ENCODE assay signal across 14 cellular contexts in the genomic region with DNA sequence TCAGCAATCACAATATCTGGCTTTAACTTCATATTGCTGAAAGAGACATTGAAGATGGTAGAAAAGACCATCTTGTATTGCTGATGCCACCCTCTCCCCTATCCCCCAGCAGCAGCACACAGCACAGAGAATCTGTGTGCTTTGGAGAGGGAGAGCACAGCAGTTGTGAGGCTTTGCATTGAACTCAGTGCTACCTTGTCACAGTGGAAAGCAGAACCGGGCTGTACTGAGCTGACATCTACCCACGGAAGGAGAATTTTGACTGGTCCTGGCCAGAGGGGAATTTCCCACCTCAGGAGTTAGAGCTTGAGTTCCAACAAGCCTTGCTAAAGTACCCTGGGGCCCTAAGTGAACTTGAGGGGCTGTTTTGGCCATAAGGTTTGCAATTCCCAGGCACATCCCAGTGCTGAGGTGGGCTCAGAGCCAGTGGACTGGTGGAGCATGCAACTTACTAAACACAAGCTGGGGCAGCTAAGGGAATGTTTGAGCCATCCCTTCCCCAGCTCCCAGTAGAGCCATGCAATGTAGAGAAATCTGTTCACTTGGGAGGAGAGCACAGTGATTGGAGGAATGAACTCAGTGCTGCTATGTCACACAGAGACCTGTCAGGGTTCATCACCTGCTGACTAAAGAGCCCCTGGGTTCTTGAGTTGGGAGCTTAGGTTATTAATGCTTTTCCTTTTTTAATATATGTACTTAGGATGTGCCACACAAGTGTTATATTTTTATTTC.
A peak's percentile ranks its signal among the peaks of the same experiment; 100 is the strongest.
DNase-seq lines count a peak whose midpoint lies in the region; ATAC-seq, FAIRE-seq and TF ChIP-seq lines count a peak whose summit lies in the region.
"Had no signal": no experiment of that assay in that cellular context is flagged by ENCODE, and none has a peak within 500 bp of the region (broad histone marks: within the 10 kb centered on the region; RNA-seq: fewer than 3 reads in every experiment).

No MANE protein-coding gene starts in this region.

- CTCF ChIA-PET in H1 (lab: Charles Lee; ENCODE audit: partially characterized antibody) = interaction anchor here (0.6 to 1.5 kb wide), 3 partner anchors 12 to 876 kb away, joined by 3 read pairs; no protein-coding TSS in a partner anchor

- TF ChIP-seq RAD21 in H1 (IDR thresholded peaks at IDR 0.05 in 1 of 2, conservative IDR thresholded peaks at IDR 0.05 in 1 of 2; ENCODE audit: low read depth in 2 of 2, low read length in 2 of 2) = no peak

- H3K4ac ChIP-seq in H1 (replicated peaks; ENCODE audit: insufficient read length, low read depth, low read length) (no peak overlapping the region), neuronal stem cell (ENCODE audit: low read length) (no peak overlapping the region)

- H2BK15ac ChIP-seq in H1 (ENCODE audit: low read length) (no peak overlapping the region), neuronal stem cell (ENCODE audit: low read length) (no peak overlapping the region)

- no peak for FAIRE-seq in H1 (lab: Jason Lieb, UNC)
- FAIRE-seq: kidney had no signal

- H3K9ac ChIP-seq in H1 (replicated peaks in 1 of 4; ENCODE audit: extremely low read depth in 1 of 4, low read depth in 3 of 4, low read length in 3 of 4) (no peak overlapping the region), neuronal stem cell (ENCODE audit: low read depth, low read length, poor library complexity) (no peak overlapping the region)

- H3K18ac ChIP-seq in H1 (ENCODE audit: extremely low read depth, low read length) (no peak overlapping the region), neuronal stem cell (ENCODE audit: low read length) (no peak overlapping the region)

- ATAC-seq in GM18517 (IDR thresholded peaks at IDR 0.05; ENCODE audit: unreplicated experiment) (peak; percentile 45), GM19395 (IDR thresholded peaks at IDR 0.05; ENCODE audit: unreplicated experiment) (peak; percentile 70), HG02981 (IDR thresholded peaks at IDR 0.05; ENCODE audit: unreplicated experiment) (peak; percentile 50)
- ATAC-seq: body of pancreas had no signal

- H3K56ac ChIP-seq in H1 (replicated peaks; ENCODE audit: insufficient read length, low read depth, low read length) = no peak overlapping the region

- no peaks in the 10 kb centered on the region; the same call in 1 of the 2 replicates for H3K23me2 ChIP-seq in H1 (ENCODE audit: low read depth, low read length)

- H4K8ac ChIP-seq in H1 (ENCODE audit: extremely low read depth, insufficient read depth, low read length) (no peak overlapping the region), neuronal stem cell (ENCODE audit: low read depth, low read length) (no peak overlapping the region)

- no peaks in the 10 kb centered on the region for H3K79me2 ChIP-seq in H1 (ENCODE audit: control insufficient read depth in 1 of 2, insufficient read depth in 2 of 2, low read length in 2 of 2)

- no peak overlapping the region; the same call in 1 of the 2 replicates for H2AK5ac ChIP-seq in H1 (ENCODE audit: low read depth, low read length)
- H2AK5ac ChIP-seq in neuronal stem cell (ENCODE audit: low read depth, low read length) = no peak overlapping the region

- H3K23ac ChIP-seq in H1 (ENCODE audit: insufficient read length) (no peak overlapping the region), neuronal stem cell (ENCODE audit: low read depth, low read length, poor library complexity) (no peak overlapping the region)

- H2BK20ac ChIP-seq in H1 (ENCODE audit: low read length) = no peak overlapping the region

- H3K27me3 ChIP-seq in H1 (replicated peaks in 1 of 4; ENCODE audit: control insufficient read depth in 3 of 4, extremely low read depth in 1 of 4, insufficient read depth in 3 of 4, low read length in 3 of 4) = no peaks in the 10 kb centered on the region
- no peaks in the 10 kb centered on the region for H3K27me3 ChIP-seq in neuronal stem cell (ENCODE audit: control insufficient read depth in 3 of 3, insufficient read depth in 3 of 3, low read depth in 1 of 3, low read length in 3 of 3)
- H3K27me3 ChIP-seq: body of pancreas, esophagus muscularis mucosa, neutrophil had no signal

- H2BK12ac ChIP-seq in H1 (ENCODE audit: low read depth, low read length) = no peak overlapping the region
- no peak overlapping the region for H2BK12ac ChIP-seq in neuronal stem cell (ENCODE audit: low read length)

- H3K36me3 ChIP-seq in H1 (ENCODE audit: control insufficient read depth in 2 of 4, insufficient read depth in 4 of 4, low read length in 3 of 4) (no peaks in the 10 kb centered on the region), neuronal stem cell (replicated peaks in 1 of 2; ENCODE audit: control insufficient read depth in 2 of 2, insufficient read depth in 2 of 2, low read length in 2 of 2) (no peaks in the 10 kb centered on the region)
- H3K36me3 ChIP-seq: esophagus muscularis mucosa, neutrophil had no signal

- WGBS in H1 (ENCODE audit: extremely low coverage in 1 of 2, insufficient coverage in 1 of 2, insufficient read length in 1 of 2, insufficient replicate concordance in 2 of 2, low coverage in 1 of 2, low lambda C conversion rate in 2 of 2, missing lambda C conversion rate in 1 of 2), 2 experiments = 82% methylated on average over 2 of the region's 2 CpGs; no CpG with 5 or more reads in 1 of the 2 experiments
- WGBS in neuronal stem cell (ENCODE audit: extremely low coverage in 2 of 2, insufficient read length in 2 of 2, insufficient replicate concordance in 1 of 2), 2 donors = no CpG with 5 or more reads among the region's 2 CpGs

- H2BK5ac ChIP-seq in H1 (ENCODE audit: low read depth, low read length) (no peak overlapping the region), neuronal stem cell (ENCODE audit: low read length) (no peak overlapping the region)

- TF ChIP-seq EP300 in H1 (IDR thresholded peaks at IDR 0.05; ENCODE audit: borderline replicate concordance in 1 of 2, low read depth in 2 of 2, low read length in 2 of 2) = no peak

- H3K4me2 ChIP-seq in H1 (ENCODE audit: insufficient read depth in 1 of 2, low read depth in 2 of 2, low read length in 2 of 2) (no peak overlapping the region), neuronal stem cell (ENCODE audit: insufficient read depth, low read length, poor library complexity, severe bottlenecking) (no peak overlapping the region)

- no peaks in the 10 kb centered on the region for H3K4me1 ChIP-seq in H1 (replicated peaks in 1 of 4; ENCODE audit: control insufficient read depth in 3 of 4, insufficient read depth in 4 of 4, low read length in 3 of 4)
- no peaks in the 10 kb centered on the region for H3K4me1 ChIP-seq in neuronal stem cell (ENCODE audit: control insufficient read depth in 2 of 2, insufficient read depth in 1 of 2, low read depth in 1 of 2, low read length in 2 of 2)
- H3K4me1 ChIP-seq: body of pancreas had no signal

- H4K5ac ChIP-seq in H1 (ENCODE audit: insufficient read length, low read depth, low read length) = no peak overlapping the region

- peaks cover 0 to 3% of the 10 kb centered on the region in 2 experiments; a peak in 1 of 4 replicates for H3K9me3 ChIP-seq in H1 (ENCODE audit: insufficient read depth in 2 of 2, low read depth in 1 of 2, low read length in 1 of 2)
- no peaks in the 10 kb centered on the region for H3K9me3 ChIP-seq in neuronal stem cell (replicated peaks in 1 of 2; ENCODE audit: control insufficient read depth in 2 of 2, insufficient read depth in 1 of 2, low read depth in 1 of 2, low read length in 2 of 2)
- H3K9me3 ChIP-seq: body of pancreas, esophagus muscularis mucosa, neutrophil had no signal

- H3K4me3 ChIP-seq in H1 (ENCODE audit: extremely low read depth in 1 of 4, insufficient read depth in 2 of 4, low read depth in 3 of 4, low read length in 4 of 4) (no peak overlapping the region), neuronal stem cell (ENCODE audit: low read length in 2 of 2) (no peak overlapping the region)
- H3K4me3 ChIP-seq: body of pancreas, esophagus muscularis mucosa had no signal

- no peaks in the 10 kb centered on the region for H4K20me1 ChIP-seq in H1 (replicated peaks in 1 of 2; ENCODE audit: control insufficient read depth in 1 of 2, insufficient read depth in 2 of 2, low read length in 2 of 2)

- no peak overlapping the region for H4K91ac ChIP-seq in H1 (replicated peaks; ENCODE audit: insufficient read length, low read length)
- H4K91ac ChIP-seq in neuronal stem cell (ENCODE audit: low read depth, low read length, poor library complexity) = no peak overlapping the region

- DNase-seq in H1 (ENCODE audit: low read depth in 1 of 2, low spot score in 2 of 2) = no peak
- DNase-seq in NCI-H2171 (lab: John Stamatoyannopoulos, UW) = no peak
- no peak for DNase-seq in neuronal stem cell (ENCODE audit: low spot score)
- no peak for DNase-seq in mesenteric fat pad (ENCODE audit: low spot score)
- DNase-seq: body of pancreas, GOT3, kidney, NCI-H446, substantia nigra had no signal

- no peak overlapping the region for H3K14ac ChIP-seq in H1 (ENCODE audit: insufficient read length)
- no peak overlapping the region for H3K14ac ChIP-seq in neuronal stem cell (ENCODE audit: low read length)

- no peak for TF ChIP-seq CTCF in H1 (IDR thresholded peaks at IDR 0.05; ENCODE audit: control extremely low read depth in 1 of 3, insufficient read depth in 1 of 3, low read depth in 1 of 3, low read length in 3 of 3)

- TF ChIP-seq POLR2A in H1 (IDR thresholded peaks at IDR 0.05; ENCODE audit: control extremely low read depth in 1 of 2, low read depth in 2 of 2, low read length in 2 of 2) = no peak

- H2AFZ ChIP-seq in H1 (ENCODE audit: low read length) = peak overlapping the region; percentile 64
- H2AFZ ChIP-seq in neuronal stem cell (ENCODE audit: low read length) = no peak overlapping the region

- POLR2A ChIA-PET in H1 (lab: Charles Lee; ENCODE audit: partially characterized antibody) = no interaction called here

- no peak overlapping the region for H3K27ac ChIP-seq in H1 (ENCODE audit: low read depth, low read length)
- no peak overlapping the region for H3K27ac ChIP-seq in neuronal stem cell (replicated peaks; ENCODE audit: low read length)
- H3K27ac ChIP-seq: body of pancreas, esophagus muscularis mucosa, neutrophil had no signal

- H2BK120ac ChIP-seq in H1 (replicated peaks; ENCODE audit: low read depth, low read length) = no peak overlapping the region
- H2BK120ac ChIP-seq in neuronal stem cell (ENCODE audit: low read depth, low read length) = no peak overlapping the region

- H3K79me1 ChIP-seq in H1 (ENCODE audit: low read depth, low read length) (no peaks in the 10 kb centered on the region), neuronal stem cell (ENCODE audit: low read depth, low read length) (no peaks in the 10 kb centered on the region)

TF ChIP-seq in H1, 55 proteins besides CTCF, POLR2A, EP300 and RAD21 (continues in another document):
- TF ChIP-seq TAF1 (IDR thresholded peaks at IDR 0.05; ENCODE audit: low read depth, low read length) (no peak), SP1 (IDR thresholded peaks at IDR 0.05; ENCODE audit: low read depth, low read length) (no peak), GABPA (IDR thresholded peaks at IDR 0.05; ENCODE audit: borderline replicate concordance, insufficient read depth, low read length) (no peak), CEBPB (IDR thresholded peaks at IDR 0.05; ENCODE audit: low read depth, low read length) (no peak)
- TF ChIP-seq, protein P1, sequence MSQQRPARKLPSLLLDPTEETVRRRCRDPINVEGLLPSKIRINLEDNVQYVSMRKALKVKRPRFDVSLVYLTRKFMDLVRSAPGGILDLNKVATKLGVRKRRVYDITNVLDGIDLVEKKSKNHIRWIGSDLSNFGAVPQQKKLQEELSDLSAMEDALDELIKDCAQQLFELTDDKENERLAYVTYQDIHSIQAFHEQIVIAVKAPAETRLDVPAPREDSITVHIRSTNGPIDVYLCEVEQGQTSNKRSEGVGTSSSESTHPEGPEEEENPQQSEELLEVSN (IDR thresholded peaks at IDR 0.05) = no peak
